ENCODE assay signal across 1 cellular context in genomic region chr9:34611811-34612787, GRCh38.
A peak's percentile ranks its signal among the peaks of the same experiment; 100 is the strongest.
TF ChIP-seq lines count a peak whose summit lies in the region.

Gene RPP25L, minus strand, starts transcription at chr9:34612097. Its CDS starts 801 bp downstream, at chr9:34611296.

TF ChIP-seq in K562, 482 proteins besides CTCF, POLR2A, EP300 and RAD21 (continued from another document and continues in another):
- TF ChIP-seq ZNF609 (CRISPR knock-in tag; IDR thresholded peaks at IDR 0.05; ENCODE audit: borderline replicate concordance) (no peak), CBFA2T3 (IDR thresholded peaks at IDR 0.05) (no peak), C11orf30 (IDR thresholded peaks at IDR 0.05; ENCODE audit: low read depth) (no peak), ERF (CRISPR knock-in tag; IDR thresholded peaks at IDR 0.05) (peak; percentile 26; the same call in 1 of the 2 replicates), SMAD2 (IDR thresholded peaks at IDR 0.05; ENCODE audit: low read depth, low read length) (no peak), ZNF239 (CRISPR knock-in tag; IDR thresholded peaks at IDR 0.05) (no peak), L3MBTL2 (IDR thresholded peaks at IDR 0.05) (peak; percentile 47; the same call in 1 of the 2 replicates), HBP1 (CRISPR knock-in tag; IDR thresholded peaks at IDR 0.05) (no peak), HNRNPLL (IDR thresholded peaks at IDR 0.05; ENCODE audit: low read depth, low read length, poor library complexity, severe bottlenecking) (no peak), NR4A1 (CRISPR knock-in tag; IDR thresholded peaks at IDR 0.05) (no peak), NR4A1 (tag; IDR thresholded peaks at IDR 0.05) (no peak), ZNF707 (CRISPR knock-in tag; conservative IDR thresholded peaks at IDR 0.05) (no peak), CUX1 (CRISPR knock-in tag; IDR thresholded peaks at IDR 0.05) (no peak), CBX1 (IDR thresholded peaks at IDR 0.05; ENCODE audit: low read depth) (no peak), ZNF507 (tag; conservative IDR thresholded peaks at IDR 0.05) (no peak), MAZ (CRISPR knock-in tag; conservative IDR thresholded peaks at IDR 0.05 in 1 of 2, IDR thresholded peaks at IDR 0.05 in 1 of 2) (peak; percentile 68 to 69; a peak in 3 of 4 replicates), DLX4 (CRISPR knock-in tag; IDR thresholded peaks at IDR 0.05) (no peak), DNMT1 (IDR thresholded peaks at IDR 0.05) (no peak), NFIC (IDR thresholded peaks at IDR 0.05) (no peak), MBD2 (IDR thresholded peaks at IDR 0.05; ENCODE audit: borderline replicate concordance, low read depth) (no peak), TAF1 (IDR thresholded peaks at IDR 0.05; ENCODE audit: control insufficient read depth, extremely low read depth, insufficient read depth, low read length, severe bottlenecking) (peak; percentile 88), POLR2AphosphoS2 (IDR thresholded peaks at IDR 0.05; ENCODE audit: low read length) (peak; percentile 64; the same call in 1 of the 2 replicates), MCM5 (IDR thresholded peaks at IDR 0.05; ENCODE audit: low read depth) (no peak), VEZF1 (CRISPR knock-in tag; IDR thresholded peaks at IDR 0.05) (peak; percentile 56), RFX7 (CRISPR knock-in tag; IDR thresholded peaks at IDR 0.05) (no peak), TAF7 (tag; IDR thresholded peaks at IDR 0.05) (no peak), ZBTB43 (CRISPR knock-in tag; IDR thresholded peaks at IDR 0.05) (no peak), DDX20 (tag; IDR thresholded peaks at IDR 0.05; ENCODE audit: low read depth) (no peak), CHD2 (IDR thresholded peaks at IDR 0.05; ENCODE audit: low read depth, low read length) (no peak), ELF2 (CRISPR knock-in tag; IDR thresholded peaks at IDR 0.05) (no peak), ZNF24 (IDR thresholded peaks at IDR 0.05) (no peak), ZFP30 (CRISPR knock-in tag; IDR thresholded peaks at IDR 0.05; ENCODE audit: borderline replicate concordance) (no peak), SNRNP70 (optimal IDR thresholded peaks at IDR 0.05; ENCODE audit: low read depth, low read length) (no peak), ZBTB12 (CRISPR knock-in tag; IDR thresholded peaks at IDR 0.05) (no peak), TARDBP (IDR thresholded peaks at IDR 0.05) (no peak), ZNF655 (CRISPR knock-in tag; IDR thresholded peaks at IDR 0.05) (no peak), ZBTB11 (CRISPR knock-in tag; IDR thresholded peaks at IDR 0.05) (no peak), NCOA2 (IDR thresholded peaks at IDR 0.05; ENCODE audit: partially characterized antibody in 2 of 2) (no peak), PRPF4 (IDR thresholded peaks at IDR 0.05; ENCODE audit: insufficient read depth, low read depth, low read length, poor library complexity, severe bottlenecking) (no peak), STAG1 (CRISPR knock-in tag; IDR thresholded peaks at IDR 0.05; ENCODE audit: borderline replicate concordance) (no peak)
